8 cellular contexts compared by ENCODE assay signal in genomic region chr9:5629312-5630037, GRCh38. TPM values are rescaled to one million over a fixed set of nuclear protein-coding genes. Genes with fewer than 3 reads are reported as not detected.
DNase-seq lines count a peak whose midpoint lies in the region; ATAC-seq lines count a peak whose summit lies in the region.

No MANE protein-coding gene starts in this region.

- H3K36me3 ChIP-seq in HAP-1 (replicated peaks) (no peaks in the 10 kb centered on the region; the same call in 1 of the 2 replicates), mesodermal cell (ENCODE audit: control insufficient read depth, insufficient read depth, low read length) (peaks cover 6% of the 10 kb centered on the region)

- peaks cover 46 to 66% of the 10 kb centered on the region in 2 donors for H3K4me1 Mint-ChIP-seq in effector memory CD8-positive, alpha-beta T cell (ENCODE audit: low read depth in 2 of 2)
- peaks cover 64% of the 10 kb centered on the region for H3K4me1 Mint-ChIP-seq in stimulated activated naive CD8-positive, alpha-beta T cell treated with anti-CD3 and anti-CD28 coated beads, Interleukin-15, Interleukin-2, amounts not matched to agents 100 ng/mL and 50 ng/mL, for 24 hours (ENCODE audit: low read depth)

- peaks cover 2% of the 10 kb centered on the region; the same call in 1 of the 2 replicates for H3K9me3 ChIP-seq in HAP-1
- H3K9me3 ChIP-seq in mesodermal cell (ENCODE audit: control insufficient read depth, low read length), result peaks cover 4% of the 10 kb centered on the region

- H3K4me3 ChIP-seq in GM08714 (ENCODE audit: low read length), result peak overlapping the region; percentile 89
- H3K4me3 ChIP-seq in HAP-1, result peak overlapping the region; percentile 81
- H3K4me3 ChIP-seq in mesodermal cell (ENCODE audit: extremely low read depth, insufficient read depth, low read length, poor library complexity, severe bottlenecking), result peak overlapping the region; percentile 85

- in situ Hi-C loops in HAP-1 (cut with MboI; ENCODE audit: low sequenced_read_pairs), result no loop called here

- H3K9me3 Mint-ChIP-seq in effector memory CD8-positive, alpha-beta T cell, result no peaks in the 10 kb centered on the region
- H3K9me3 Mint-ChIP-seq in stimulated activated naive CD8-positive, alpha-beta T cell treated with anti-CD3 and anti-CD28 coated beads, Interleukin-15, Interleukin-2, amounts not matched to agents 100 ng/mL and 50 ng/mL, for 24 hours, result no peaks in the 10 kb centered on the region

- peak overlapping the region; percentile 94 for H3K27ac ChIP-seq in mesodermal cell (ENCODE audit: low read depth, low read length, severe bottlenecking)

- ATAC-seq in effector memory CD8-positive, alpha-beta T cell (replicated peaks), result peak; percentile 19

- H3K27me3 ChIP-seq in HAP-1 (ENCODE audit: low read depth), result no peaks in the 10 kb centered on the region

- peak overlapping the region; percentile 99 to 100 for H3K4me3 Mint-ChIP-seq in effector memory CD8-positive, alpha-beta T cell
- H3K4me3 Mint-ChIP-seq in stimulated activated naive CD8-positive, alpha-beta T cell treated with anti-CD3 and anti-CD28 coated beads, Interleukin-15, Interleukin-2, amounts not matched to agents 100 ng/mL and 50 ng/mL, for 24 hours, result peak overlapping the region; percentile 99

- 0% methylated on average over 43 to 47 of the region's 55 CpGs for WGBS in mesodermal cell (ENCODE audit: insufficient coverage in 2 of 2), 2 experiments

- peak overlapping the region; percentile 98 to 99 for H3K27ac Mint-ChIP-seq in effector memory CD8-positive, alpha-beta T cell
- peak overlapping the region; percentile 95 for H3K27ac Mint-ChIP-seq in stimulated activated naive CD8-positive, alpha-beta T cell treated with anti-CD3 and anti-CD28 coated beads, Interleukin-15, Interleukin-2, amounts not matched to agents 100 ng/mL and 50 ng/mL, for 24 hours

- H3K36me3 Mint-ChIP-seq in effector memory CD8-positive, alpha-beta T cell (ENCODE audit: insufficient read depth), result peaks cover 16% of the 10 kb centered on the region
- peaks cover 8% of the 10 kb centered on the region for H3K36me3 Mint-ChIP-seq in stimulated activated naive CD8-positive, alpha-beta T cell treated with anti-CD3 and anti-CD28 coated beads, Interleukin-15, Interleukin-2, amounts not matched to agents 100 ng/mL and 50 ng/mL, for 24 hours (ENCODE audit: low read depth)

- DNase-seq in HAP-1 (ENCODE audit: low spot score in 2 of 2) (peak; percentile 18 to 57), NCI-H1105 treated with DMSO at 0.1 percent for 48 hours (lab: John Stamatoyannopoulos, UW) (peak; percentile 45), NCI-H187 (lab: John Stamatoyannopoulos, UW) (no peak)
- DNase-seq in activated CD4-positive, alpha-beta T cell treated with anti-CD3 and anti-CD28 coated beads, Interleukin-2, amount 50 U/mL, for 4 hours, result peak; percentile 12 to 21
- peak; percentile 32 to 38 (median 34) for DNase-seq in effector memory CD8-positive, alpha-beta T cell

- no peaks in the 10 kb centered on the region for H3K27me3 Mint-ChIP-seq in effector memory CD8-positive, alpha-beta T cell
- H3K27me3 Mint-ChIP-seq in stimulated activated naive CD8-positive, alpha-beta T cell treated with anti-CD3 and anti-CD28 coated beads, Interleukin-15, Interleukin-2, amounts not matched to agents 100 ng/mL and 50 ng/mL, for 24 hours, result no peaks in the 10 kb centered on the region

- H3K4me1 ChIP-seq in HAP-1, result peaks cover 12% of the 10 kb centered on the region
- peaks cover 23% of the 10 kb centered on the region for H3K4me1 ChIP-seq in mesodermal cell (ENCODE audit: control insufficient read depth, insufficient read depth, low read length, poor library complexity, severe bottlenecking)

RNA-seq across cellular contexts. Expression of gene RIC1, which starts 0.6 kb away (rescaled TPM):
- 23.1 TPM for polyA plus RNA-seq in mesodermal cell (2013, experiment 1 of 2)
- polyA plus RNA-seq in mesodermal cell (2013, experiment 2 of 2), result 20.8 TPM

Comparison
In these comparisons a context has a peak if more than half of its experiments do, and no peak if none do; other contexts are left out.
1. DNase-seq: peak in HAP-1 (2 of 2), NCI-H1105 treated with DMSO at 0.1 percent for 48 hours (single experiment), activated CD4-positive, alpha-beta T cell treated with anti-CD3 and anti-CD28 coated beads, Interleukin-2, amount 50 U/mL, for 4 hours (2 of 2) and effector memory CD8-positive, alpha-beta T cell (3 of 3); none in NCI-H187 (0 of 2).
2. Peak in every context shown above with its lines, with median percentiles within 50 percentile points of each other: H3K4me3 ChIP-seq.